ENCODE assay signal across 20 cellular contexts in genomic region chr2:26123426-26123825, GRCh38. TPM values are rescaled to one million over a fixed set of nuclear protein-coding genes. Genes with fewer than 3 reads are reported as not detected.
DNase-seq lines count a peak whose midpoint lies in the region; ATAC-seq, FAIRE-seq and TF ChIP-seq lines count a peak whose summit lies in the region.
"Had no signal": no experiment of that assay in that cellular context is flagged by ENCODE, and none has a peak within 500 bp of the region (broad histone marks: within the 10 kb centered on the region; RNA-seq: fewer than 3 reads in every experiment).

No MANE protein-coding gene starts in this region.

- intact Hi-C loops in gastrocnemius medialis (cut with DNase I; ENCODE audit: low total_unique reads), result no loop called here
- intact Hi-C loops in uterus (cut with DNase I; ENCODE audit: low total_unique reads), result no loop called here

- no peak for TF ChIP-seq POLR2A in gastrocnemius medialis (IDR thresholded peaks at IDR 0.05)
- no peak for TF ChIP-seq POLR2A in uterus (IDR thresholded peaks at IDR 0.05)

- dilution Hi-C loops in keratinocyte (cut with MboI; ENCODE audit: extremely low pct_ligation_motif_present, low sequenced_read_pairs), result no loop called here

- peaks cover 11% of the 10 kb centered on the region for H3K4me1 ChIP-seq in HEK293 (ENCODE audit: control insufficient read depth, insufficient read depth, low read length)
- no peaks in the 10 kb centered on the region for H3K4me1 ChIP-seq in keratinocyte (ENCODE audit: control insufficient read depth, extremely low read depth, insufficient read depth, low read length)
- peaks cover 85 to 92% of the 10 kb centered on the region in 2 donors for H3K4me1 ChIP-seq in gastrocnemius medialis
- H3K4me1 ChIP-seq in uterus, result no peaks in the 10 kb centered on the region

- no peaks in the 10 kb centered on the region for H3K9me3 Mint-ChIP-seq in T-helper 2 cell treated with Interferon-gamma antibody and Interleukin-4, amounts not matched to agents 5 μg/mL and 100 μg/mL, for 36 hours
- H3K9me3 Mint-ChIP-seq: HFFc6 had no signal

- no peak overlapping the region for H3K27ac ChIP-seq in HEK293 (ENCODE audit: extremely low read depth, low read depth, low read length)
- H3K27ac ChIP-seq in keratinocyte (ENCODE audit: control insufficient read depth, insufficient read depth, low read length), result no peak overlapping the region
- peak overlapping the region; percentile 77 to 95 (median 86) for H3K27ac ChIP-seq in gastrocnemius medialis
- H3K27ac ChIP-seq in uterus, result no peak overlapping the region
- H3K27ac ChIP-seq: C4-2B, HL-60, RWPE1 had no signal

- TF ChIP-seq CTCF in HEK293 (tag by site-specific recombination; IDR thresholded peaks at IDR 0.05) (no peak), keratinocyte (optimal IDR thresholded peaks at IDR 0.05 in 1 of 3, IDR thresholded peaks at IDR 0.05 in 1 of 3, conservative IDR thresholded peaks at IDR 0.05 in 1 of 3; ENCODE audit: extremely low read depth in 1 of 3, insufficient read depth in 2 of 3, low read length in 3 of 3) (no peak), gastrocnemius medialis (IDR thresholded peaks at IDR 0.05 in 4 of 5, conservative IDR thresholded peaks at IDR 0.05 in 1 of 5) (no peak), uterus (IDR thresholded peaks at IDR 0.05) (no peak)

- no peak overlapping the region for H3K4me2 ChIP-seq in keratinocyte (ENCODE audit: control insufficient read depth, extremely low read depth, insufficient read depth, low read depth, low read length)

- ATAC-seq in gastrocnemius medialis (no peak), HG03025 (IDR thresholded peaks at IDR 0.05; ENCODE audit: low FRiP score, unreplicated experiment) (no peak)
- ATAC-seq: K562 had no signal

- H3K9ac ChIP-seq in keratinocyte (ENCODE audit: control insufficient read depth, extremely low read depth, insufficient read depth, low read length), result no peak overlapping the region

- peaks cover 9% of the 10 kb centered on the region for H3K4me1 Mint-ChIP-seq in T-helper 2 cell treated with Interferon-gamma antibody and Interleukin-4, amounts not matched to agents 5 μg/mL and 100 μg/mL, for 36 hours (ENCODE audit: low read depth)

- H3K9me3 ChIP-seq in HEK293 (ENCODE audit: control insufficient read depth, insufficient read depth, low read depth, low read length) (no peaks in the 10 kb centered on the region), keratinocyte (ENCODE audit: control insufficient read depth, low read depth, low read length) (no peaks in the 10 kb centered on the region), gastrocnemius medialis (no peaks in the 10 kb centered on the region), uterus (no peaks in the 10 kb centered on the region)

- POLR2A ChIA-PET in HEK293 (lab: Yijun Ruan, JAX), result no interaction called here

- peaks cover 7% of the 10 kb centered on the region for H3K36me3 Mint-ChIP-seq in T-helper 2 cell treated with Interferon-gamma antibody and Interleukin-4, amounts not matched to agents 5 μg/mL and 100 μg/mL, for 36 hours (ENCODE audit: low read depth)

- no peaks in the 10 kb centered on the region for H3K27me3 Mint-ChIP-seq in T-helper 2 cell treated with Interferon-gamma antibody and Interleukin-4, amounts not matched to agents 5 μg/mL and 100 μg/mL, for 36 hours (ENCODE audit: low read depth)

- H3K9me1 ChIP-seq in keratinocyte (ENCODE audit: control insufficient read depth, extremely low read depth, insufficient read depth, low read length), result no peaks in the 10 kb centered on the region

- in situ Hi-C loops in gastrocnemius medialis (cut with MboI; ENCODE audit: low sequenced_read_pairs in 4 of 4), result no loop called here

- H4K20me1 ChIP-seq in keratinocyte (ENCODE audit: control insufficient read depth, extremely low read depth, insufficient read depth, low read length), result no peaks in the 10 kb centered on the region

- peaks cover 0 to 7% of the 10 kb centered on the region in 2 experiments; a peak in 2 of 3 replicates for H3K36me3 ChIP-seq in HEK293 (ENCODE audit: control insufficient read depth in 2 of 2, insufficient read depth in 1 of 2, low read length in 2 of 2)
- H3K36me3 ChIP-seq in keratinocyte (ENCODE audit: control insufficient read depth in 2 of 2, extremely low read depth in 1 of 2, insufficient read depth in 2 of 2, low read length in 2 of 2), result peaks cover 0 to 9% of the 10 kb centered on the region in 2 experiments
- no peaks in the 10 kb centered on the region for H3K36me3 ChIP-seq in gastrocnemius medialis
- H3K36me3 ChIP-seq in uterus, result no peaks in the 10 kb centered on the region

- no peaks in the 10 kb centered on the region for H3K27me3 ChIP-seq in keratinocyte (ENCODE audit: control insufficient read depth, extremely low read depth, insufficient read depth, low read length)
- no peaks in the 10 kb centered on the region for H3K27me3 ChIP-seq in gastrocnemius medialis
- H3K27me3 ChIP-seq in uterus, result no peaks in the 10 kb centered on the region

- H3K79me2 ChIP-seq in keratinocyte (ENCODE audit: control insufficient read depth, insufficient read depth, low read length), result peaks cover 82% of the 10 kb centered on the region

- H3K4me3 ChIP-seq in HEK293 (ENCODE audit: low read depth, low read length) (no peak overlapping the region), keratinocyte (ENCODE audit: control insufficient read depth in 2 of 3, extremely low read depth in 1 of 3, insufficient read depth in 2 of 3, low read depth in 1 of 3, low read length in 3 of 3) (no peak overlapping the region), gastrocnemius medialis (no peak overlapping the region), uterus (no peak overlapping the region)
- H3K4me3 ChIP-seq: K562 had no signal

- H2AFZ ChIP-seq in keratinocyte (ENCODE audit: control insufficient read depth, low read length), result no peak overlapping the region

- peak overlapping the region; percentile 11 for H3K27ac Mint-ChIP-seq in T-helper 2 cell treated with Interferon-gamma antibody and Interleukin-4, amounts not matched to agents 5 μg/mL and 100 μg/mL, for 36 hours
- H3K27ac Mint-ChIP-seq: HFFc6 had no signal

- no peak for DNase-seq in T-helper 2 cell treated with Interferon-gamma antibody and Interleukin-4, amounts not matched to agents 5 μg/mL and 100 μg/mL, for 36 hours (ENCODE audit: low spot score)
- DNase-seq in T-helper 2 cell (no peak), keratinocyte (ENCODE audit: low read depth, low spot score) (no peak), gastrocnemius medialis (no peak), 8988T (no peak), uterus (no peak)
- DNase-seq: Calu3, GOT3, HFFc6, NCI-H146, NCI-H2081 treated with DMSO at 0.1 percent for 48 hours, NCI-H226, NCI-H526 treated with DMSO at 0.1 percent for 48 hours had no signal

- peak; percentile 29 for FAIRE-seq in keratinocyte (lab: Jason Lieb, UNC)
- FAIRE-seq: GM12892, K562 had no signal

- CTCF ChIA-PET in HEK293 (lab: Yijun Ruan, JAX), result interaction anchor here (0.8 kb wide), 1 partner anchor 18 kb away, joined by 3 read pairs; no protein-coding TSS in a partner anchor

- H3K4me3 Mint-ChIP-seq in T-helper 2 cell treated with Interferon-gamma antibody and Interleukin-4, amounts not matched to agents 5 μg/mL and 100 μg/mL, for 36 hours, result no peak overlapping the region
- H3K4me3 Mint-ChIP-seq: HFFc6 had no signal

TF ChIP-seq in HEK293, 187 proteins besides CTCF, POLR2A, EP300 and RAD21:
- TF ChIP-seq PRDM6 (tag by site-specific recombination; IDR thresholded peaks at IDR 0.05), result no peak
- no peak for TF ChIP-seq ZNF645 (tag by site-specific recombination; IDR thresholded peaks at IDR 0.05)
- TF ChIP-seq GFI1B (tag by site-specific recombination; IDR thresholded peaks at IDR 0.05), result no peak
- 0 out of 2 replicates have a peak, but pooled peaks have one; percentile 17 for TF ChIP-seq ZBTB17 (tag by site-specific recombination; IDR thresholded peaks at IDR 0.05)
- no peak for TF ChIP-seq ZNF843 (tag by site-specific recombination; IDR thresholded peaks at IDR 0.05)
TF ChIP-seq in HEK293: peak in this region for 1.

RNA-seq across cellular contexts. Expression of gene GAREM2, which starts 49.5 kb away (rescaled TPM):
- polyA plus RNA-seq in keratinocyte, result 0.03 to 0.17 TPM (median 0.06 TPM) in 3 replicates
- not detected for polyA plus RNA-seq in keratinocyte (2011; ENCODE audit: low read depth)
- polyA plus RNA-seq in keratinocyte (2011; cell fraction: cytosol; rRNA removed), result 0.05 and 0.10 TPM in 2 replicates
- polyA plus RNA-seq in keratinocyte (2011; cell fraction: nucleus; rRNA removed), result 0.23 and 0.24 TPM in 2 replicates
- 0.07 and 0.17 TPM in 2 replicates for polyA plus RNA-seq in keratinocyte (2012; ENCODE audit: low replicate concordance)
- polyA minus RNA-seq in keratinocyte, result 1.2 TPM in 1 of 3 replicates, not detected in the others
- polyA minus RNA-seq in keratinocyte (2011; cell fraction: cytosol; rRNA and poly(A)+ RNA removed), result not detected
- not detected in 2 replicates for polyA minus RNA-seq in keratinocyte (2011; cell fraction: nucleus; rRNA and poly(A)+ RNA removed)
- 1 to 10 TPM in 2 of 4 donors, under 1 TPM in 2; 0.25 to 1.8 (median 0.74) TPM for total RNA-seq in gastrocnemius medialis
- 1 to 10 TPM in 3 of 4 donors, under 1 TPM in 1; under 0.01 to 5.1 (median 2.2) TPM for total RNA-seq in uterus
- total RNA-seq: HFFc6 had no signal

Comparison
In these comparisons a context has a peak if more than half of its experiments do, and no peak if none do; other contexts are left out.
1. H3K27ac ChIP-seq: peak in gastrocnemius medialis (4 of 4); none in HEK293 (single experiment), keratinocyte (single experiment) and uterus (0 of 2).